Comparison of ENCODE assay signal across 1 cellular context in the genomic region with DNA sequence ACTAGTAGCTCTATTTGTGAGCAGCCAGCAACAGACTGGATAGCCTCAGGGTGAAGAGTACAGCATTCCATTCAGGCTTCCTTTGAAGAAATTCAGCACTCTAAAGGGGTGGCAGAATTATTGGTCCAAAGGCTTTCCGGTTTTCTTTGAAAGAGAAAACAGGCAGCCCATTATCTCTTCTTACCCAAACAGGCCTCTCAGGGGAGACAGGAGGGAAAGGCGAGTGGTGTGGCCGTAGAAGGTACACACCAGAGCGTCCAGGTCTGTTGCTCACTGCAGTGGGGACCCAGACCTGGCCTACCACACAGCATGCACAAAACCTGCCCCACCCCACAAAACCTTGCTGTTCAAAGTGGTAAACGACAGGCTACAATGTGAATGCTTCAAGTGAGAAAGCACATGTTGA.
TF ChIP-seq lines count a peak whose summit lies in the region.

No MANE protein-coding gene starts in this region.

TF ChIP-seq in HepG2, 621 proteins besides CTCF, POLR2A, EP300 and RAD21 (continued from another document and continues in another):
- TF ChIP-seq, protein P1, sequence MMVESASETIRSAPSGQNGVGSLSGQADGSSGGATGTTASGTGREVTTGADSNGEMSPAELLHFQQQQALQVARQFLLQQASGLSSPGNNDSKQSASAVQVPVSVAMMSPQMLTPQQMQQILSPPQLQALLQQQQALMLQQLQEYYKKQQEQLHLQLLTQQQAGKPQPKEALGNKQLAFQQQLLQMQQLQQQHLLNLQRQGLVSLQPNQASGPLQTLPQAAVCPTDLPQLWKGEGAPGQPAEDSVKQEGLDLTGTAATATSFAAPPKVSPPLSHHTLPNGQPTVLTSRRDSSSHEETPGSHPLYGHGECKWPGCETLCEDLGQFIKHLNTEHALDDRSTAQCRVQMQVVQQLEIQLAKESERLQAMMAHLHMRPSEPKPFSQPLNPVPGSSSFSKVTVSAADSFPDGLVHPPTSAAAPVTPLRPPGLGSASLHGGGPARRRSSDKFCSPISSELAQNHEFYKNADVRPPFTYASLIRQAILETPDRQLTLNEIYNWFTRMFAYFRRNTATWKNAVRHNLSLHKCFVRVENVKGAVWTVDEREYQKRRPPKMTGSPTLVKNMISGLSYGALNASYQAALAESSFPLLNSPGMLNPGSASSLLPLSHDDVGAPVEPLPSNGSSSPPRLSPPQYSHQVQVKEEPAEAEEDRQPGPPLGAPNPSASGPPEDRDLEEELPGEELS (CRISPR knock-in tag; IDR thresholded peaks at IDR 0.05): peak; percentile 85
- 0 out of 2 replicates have a peak, but pooled peaks have one; percentile 39 for TF ChIP-seq SATB2 (CRISPR knock-in tag; IDR thresholded peaks at IDR 0.05)
- peak; percentile 30; the same call in 1 of the 2 replicates for TF ChIP-seq ZFY (CRISPR knock-in tag; IDR thresholded peaks at IDR 0.05)
- peak; percentile 56; the same call in 1 of the 2 replicates for TF ChIP-seq ZNF264 (CRISPR knock-in tag; IDR thresholded peaks at IDR 0.05)
- TF ChIP-seq ISL2 (CRISPR knock-in tag; IDR thresholded peaks at IDR 0.05): peak; percentile 91
- peak; percentile 53; the same call in 1 of the 2 replicates for TF ChIP-seq FOXK1 (CRISPR knock-in tag; IDR thresholded peaks at IDR 0.05; ENCODE audit: borderline replicate concordance, low read depth)
- TF ChIP-seq ZNF7 (CRISPR knock-in tag; IDR thresholded peaks at IDR 0.05): peak; percentile 86
- TF ChIP-seq, protein P2, sequence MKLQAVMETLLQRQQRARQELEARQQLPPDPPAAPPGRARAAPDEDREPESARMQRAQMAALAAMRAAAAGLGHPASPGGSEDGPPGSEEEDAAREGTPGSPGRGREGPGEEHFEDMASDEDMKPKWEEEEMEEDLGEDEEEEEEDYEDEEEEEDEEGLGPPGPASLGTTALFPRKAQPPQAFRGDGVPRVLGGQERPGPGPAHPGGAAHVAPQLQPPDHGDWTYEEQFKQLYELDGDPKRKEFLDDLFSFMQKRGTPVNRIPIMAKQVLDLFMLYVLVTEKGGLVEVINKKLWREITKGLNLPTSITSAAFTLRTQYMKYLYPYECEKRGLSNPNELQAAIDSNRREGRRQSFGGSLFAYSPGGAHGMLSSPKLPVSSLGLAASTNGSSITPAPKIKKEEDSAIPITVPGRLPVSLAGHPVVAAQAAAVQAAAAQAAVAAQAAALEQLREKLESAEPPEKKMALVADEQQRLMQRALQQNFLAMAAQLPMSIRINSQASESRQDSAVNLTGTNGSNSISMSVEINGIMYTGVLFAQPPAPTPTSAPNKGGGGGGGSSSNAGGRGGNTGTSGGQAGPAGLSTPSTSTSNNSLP (IDR thresholded peaks at IDR 0.05; ENCODE audit: low read depth, low read length): no peak
- TF ChIP-seq, protein P3, sequence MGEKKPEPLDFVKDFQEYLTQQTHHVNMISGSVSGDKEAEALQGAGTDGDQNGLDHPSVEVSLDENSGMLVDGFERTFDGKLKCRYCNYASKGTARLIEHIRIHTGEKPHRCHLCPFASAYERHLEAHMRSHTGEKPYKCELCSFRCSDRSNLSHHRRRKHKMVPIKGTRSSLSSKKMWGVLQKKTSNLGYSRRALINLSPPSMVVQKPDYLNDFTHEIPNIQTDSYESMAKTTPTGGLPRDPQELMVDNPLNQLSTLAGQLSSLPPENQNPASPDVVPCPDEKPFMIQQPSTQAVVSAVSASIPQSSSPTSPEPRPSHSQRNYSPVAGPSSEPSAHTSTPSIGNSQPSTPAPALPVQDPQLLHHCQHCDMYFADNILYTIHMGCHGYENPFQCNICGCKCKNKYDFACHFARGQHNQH (CRISPR knock-in tag; IDR thresholded peaks at IDR 0.05): peak; percentile 47; the same call in 1 of the 2 replicates
- TF ChIP-seq, protein P4, sequence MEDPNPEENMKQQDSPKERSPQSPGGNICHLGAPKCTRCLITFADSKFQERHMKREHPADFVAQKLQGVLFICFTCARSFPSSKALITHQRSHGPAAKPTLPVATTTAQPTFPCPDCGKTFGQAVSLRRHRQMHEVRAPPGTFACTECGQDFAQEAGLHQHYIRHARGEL (CRISPR knock-in tag; IDR thresholded peaks at IDR 0.05): no peak
- TF ChIP-seq ZNF501 (CRISPR knock-in tag; IDR thresholded peaks at IDR 0.05): 0 out of 2 replicates have a peak, but pooled peaks have one; percentile 42
- peak; percentile 76 for TF ChIP-seq RXRB (CRISPR knock-in tag; IDR thresholded peaks at IDR 0.05; ENCODE audit: borderline replicate concordance)
- TF ChIP-seq, protein P5, sequence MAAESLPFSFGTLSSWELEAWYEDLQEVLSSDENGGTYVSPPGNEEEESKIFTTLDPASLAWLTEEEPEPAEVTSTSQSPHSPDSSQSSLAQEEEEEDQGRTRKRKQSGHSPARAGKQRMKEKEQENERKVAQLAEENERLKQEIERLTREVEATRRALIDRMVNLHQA (CRISPR knock-in tag; IDR thresholded peaks at IDR 0.05): no peak
- TF ChIP-seq ZNF792 (CRISPR knock-in tag; IDR thresholded peaks at IDR 0.05): peak; percentile 64; the same call in 1 of the 2 replicates
- no peak for TF ChIP-seq AKAP8 (CRISPR knock-in tag; IDR thresholded peaks at IDR 0.05)
- TF ChIP-seq, protein P6, sequence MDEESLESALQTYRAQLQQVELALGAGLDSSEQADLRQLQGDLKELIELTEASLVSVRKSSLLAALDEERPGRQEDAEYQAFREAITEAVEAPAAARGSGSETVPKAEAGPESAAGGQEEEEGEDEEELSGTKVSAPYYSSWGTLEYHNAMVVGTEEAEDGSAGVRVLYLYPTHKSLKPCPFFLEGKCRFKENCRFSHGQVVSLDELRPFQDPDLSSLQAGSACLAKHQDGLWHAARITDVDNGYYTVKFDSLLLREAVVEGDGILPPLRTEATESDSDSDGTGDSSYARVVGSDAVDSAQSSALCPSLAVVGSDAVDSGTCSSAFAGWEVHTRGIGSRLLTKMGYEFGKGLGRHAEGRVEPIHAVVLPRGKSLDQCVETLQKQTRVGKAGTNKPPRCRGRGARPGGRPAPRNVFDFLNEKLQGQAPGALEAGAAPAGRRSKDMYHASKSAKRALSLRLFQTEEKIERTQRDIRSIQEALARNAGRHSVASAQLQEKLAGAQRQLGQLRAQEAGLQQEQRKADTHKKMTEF (CRISPR knock-in tag; IDR thresholded peaks at IDR 0.05): peak; percentile 53; the same call in 1 of the 2 replicates
- TF ChIP-seq SIN3B (IDR thresholded peaks at IDR 0.05; ENCODE audit: low read length): no peak
- TF ChIP-seq, protein P7, sequence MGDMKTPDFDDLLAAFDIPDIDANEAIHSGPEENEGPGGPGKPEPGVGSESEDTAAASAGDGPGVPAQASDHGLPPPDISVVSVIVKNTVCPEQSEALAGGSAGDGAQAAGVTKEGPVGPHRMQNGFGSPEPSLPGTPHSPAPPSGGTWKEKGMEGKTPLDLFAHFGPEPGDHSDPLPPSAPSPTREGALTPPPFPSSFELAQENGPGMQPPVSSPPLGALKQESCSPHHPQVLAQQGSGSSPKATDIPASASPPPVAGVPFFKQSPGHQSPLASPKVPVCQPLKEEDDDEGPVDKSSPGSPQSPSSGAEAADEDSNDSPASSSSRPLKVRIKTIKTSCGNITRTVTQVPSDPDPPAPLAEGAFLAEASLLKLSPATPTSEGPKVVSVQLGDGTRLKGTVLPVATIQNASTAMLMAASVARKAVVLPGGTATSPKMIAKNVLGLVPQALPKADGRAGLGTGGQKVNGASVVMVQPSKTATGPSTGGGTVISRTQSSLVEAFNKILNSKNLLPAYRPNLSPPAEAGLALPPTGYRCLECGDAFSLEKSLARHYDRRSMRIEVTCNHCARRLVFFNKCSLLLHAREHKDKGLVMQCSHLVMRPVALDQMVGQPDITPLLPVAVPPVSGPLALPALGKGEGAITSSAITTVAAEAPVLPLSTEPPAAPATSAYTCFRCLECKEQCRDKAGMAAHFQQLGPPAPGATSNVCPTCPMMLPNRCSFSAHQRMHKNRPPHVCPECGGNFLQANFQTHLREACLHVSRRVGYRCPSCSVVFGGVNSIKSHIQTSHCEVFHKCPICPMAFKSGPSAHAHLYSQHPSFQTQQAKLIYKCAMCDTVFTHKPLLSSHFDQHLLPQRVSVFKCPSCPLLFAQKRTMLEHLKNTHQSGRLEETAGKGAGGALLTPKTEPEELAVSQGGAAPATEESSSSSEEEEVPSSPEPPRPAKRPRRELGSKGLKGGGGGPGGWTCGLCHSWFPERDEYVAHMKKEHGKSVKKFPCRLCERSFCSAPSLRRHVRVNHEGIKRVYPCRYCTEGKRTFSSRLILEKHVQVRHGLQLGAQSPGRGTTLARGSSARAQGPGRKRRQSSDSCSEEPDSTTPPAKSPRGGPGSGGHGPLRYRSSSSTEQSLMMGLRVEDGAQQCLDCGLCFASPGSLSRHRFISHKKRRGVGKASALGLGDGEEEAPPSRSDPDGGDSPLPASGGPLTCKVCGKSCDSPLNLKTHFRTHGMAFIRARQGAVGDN (CRISPR knock-in tag; IDR thresholded peaks at IDR 0.05): peak; percentile 38; the same call in 1 of the 2 replicates
- peak; percentile 77; the same call in 1 of the 2 replicates for TF ChIP-seq RXRA (CRISPR knock-in tag; IDR thresholded peaks at IDR 0.05)
- TF ChIP-seq ZNF720 (CRISPR knock-in tag; IDR thresholded peaks at IDR 0.05): no peak
- TF ChIP-seq ZSCAN20 (CRISPR knock-in tag; IDR thresholded peaks at IDR 0.05; ENCODE audit: borderline replicate concordance): 0 out of 2 replicates have a peak, but pooled peaks have one; percentile 48
- TF ChIP-seq ATM (IDR thresholded peaks at IDR 0.05; ENCODE audit: borderline replicate concordance): no peak
- no peak for TF ChIP-seq RORA (CRISPR knock-in tag; IDR thresholded peaks at IDR 0.05)
- TF ChIP-seq TEAD3 (CRISPR knock-in tag; optimal IDR thresholded peaks at IDR 0.05; ENCODE audit: borderline replicate concordance): peak; percentile 84
- TF ChIP-seq ETV5 (CRISPR knock-in tag; IDR thresholded peaks at IDR 0.05; ENCODE audit: borderline replicate concordance): peak; percentile 90
- TF ChIP-seq KLF13 (CRISPR knock-in tag; IDR thresholded peaks at IDR 0.05): no peak
- TF ChIP-seq ZNF180 (CRISPR knock-in tag; IDR thresholded peaks at IDR 0.05; ENCODE audit: borderline replicate concordance, low read depth): peak; percentile 68; the same call in 1 of the 2 replicates
- TF ChIP-seq, protein P8, sequence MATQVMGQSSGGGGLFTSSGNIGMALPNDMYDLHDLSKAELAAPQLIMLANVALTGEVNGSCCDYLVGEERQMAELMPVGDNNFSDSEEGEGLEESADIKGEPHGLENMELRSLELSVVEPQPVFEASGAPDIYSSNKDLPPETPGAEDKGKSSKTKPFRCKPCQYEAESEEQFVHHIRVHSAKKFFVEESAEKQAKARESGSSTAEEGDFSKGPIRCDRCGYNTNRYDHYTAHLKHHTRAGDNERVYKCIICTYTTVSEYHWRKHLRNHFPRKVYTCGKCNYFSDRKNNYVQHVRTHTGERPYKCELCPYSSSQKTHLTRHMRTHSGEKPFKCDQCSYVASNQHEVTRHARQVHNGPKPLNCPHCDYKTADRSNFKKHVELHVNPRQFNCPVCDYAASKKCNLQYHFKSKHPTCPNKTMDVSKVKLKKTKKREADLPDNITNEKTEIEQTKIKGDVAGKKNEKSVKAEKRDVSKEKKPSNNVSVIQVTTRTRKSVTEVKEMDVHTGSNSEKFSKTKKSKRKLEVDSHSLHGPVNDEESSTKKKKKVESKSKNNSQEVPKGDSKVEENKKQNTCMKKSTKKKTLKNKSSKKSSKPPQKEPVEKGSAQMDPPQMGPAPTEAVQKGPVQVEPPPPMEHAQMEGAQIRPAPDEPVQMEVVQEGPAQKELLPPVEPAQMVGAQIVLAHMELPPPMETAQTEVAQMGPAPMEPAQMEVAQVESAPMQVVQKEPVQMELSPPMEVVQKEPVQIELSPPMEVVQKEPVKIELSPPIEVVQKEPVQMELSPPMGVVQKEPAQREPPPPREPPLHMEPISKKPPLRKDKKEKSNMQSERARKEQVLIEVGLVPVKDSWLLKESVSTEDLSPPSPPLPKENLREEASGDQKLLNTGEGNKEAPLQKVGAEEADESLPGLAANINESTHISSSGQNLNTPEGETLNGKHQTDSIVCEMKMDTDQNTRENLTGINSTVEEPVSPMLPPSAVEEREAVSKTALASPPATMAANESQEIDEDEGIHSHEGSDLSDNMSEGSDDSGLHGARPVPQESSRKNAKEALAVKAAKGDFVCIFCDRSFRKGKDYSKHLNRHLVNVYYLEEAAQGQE (IDR thresholded peaks at IDR 0.05; ENCODE audit: borderline replicate concordance in 1 of 2, low read depth in 1 of 2, low read length in 2 of 2): 0 out of 4 replicates have a peak, but pooled peaks of 1 of the 2 experiments have one; percentile 65
- TF ChIP-seq, protein P9, sequence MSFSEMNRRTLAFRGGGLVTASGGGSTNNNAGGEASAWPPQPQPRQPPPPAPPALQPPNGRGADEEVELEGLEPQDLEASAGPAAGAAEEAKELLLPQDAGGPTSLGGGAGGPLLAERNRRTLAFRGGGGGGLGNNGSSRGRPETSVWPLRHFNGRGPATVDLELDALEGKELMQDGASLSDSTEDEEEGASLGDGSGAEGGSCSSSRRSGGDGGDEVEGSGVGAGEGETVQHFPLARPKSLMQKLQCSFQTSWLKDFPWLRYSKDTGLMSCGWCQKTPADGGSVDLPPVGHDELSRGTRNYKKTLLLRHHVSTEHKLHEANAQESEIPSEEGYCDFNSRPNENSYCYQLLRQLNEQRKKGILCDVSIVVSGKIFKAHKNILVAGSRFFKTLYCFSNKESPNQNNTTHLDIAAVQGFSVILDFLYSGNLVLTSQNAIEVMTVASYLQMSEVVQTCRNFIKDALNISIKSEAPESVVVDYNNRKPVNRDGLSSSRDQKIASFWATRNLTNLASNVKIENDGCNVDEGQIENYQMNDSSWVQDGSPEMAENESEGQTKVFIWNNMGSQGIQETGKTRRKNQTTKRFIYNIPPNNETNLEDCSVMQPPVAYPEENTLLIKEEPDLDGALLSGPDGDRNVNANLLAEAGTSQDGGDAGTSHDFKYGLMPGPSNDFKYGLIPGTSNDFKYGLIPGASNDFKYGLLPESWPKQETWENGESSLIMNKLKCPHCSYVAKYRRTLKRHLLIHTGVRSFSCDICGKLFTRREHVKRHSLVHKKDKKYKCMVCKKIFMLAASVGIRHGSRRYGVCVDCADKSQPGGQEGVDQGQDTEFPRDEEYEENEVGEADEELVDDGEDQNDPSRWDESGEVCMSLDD (CRISPR knock-in tag; IDR thresholded peaks at IDR 0.05; ENCODE audit: borderline replicate concordance): peak; percentile 27; the same call in 1 of the 2 replicates
- TF ChIP-seq ZNF768 (CRISPR knock-in tag; IDR thresholded peaks at IDR 0.05): peak; percentile 40; the same call in 1 of the 2 replicates
- TF ChIP-seq ZNF124 (CRISPR knock-in tag; IDR thresholded peaks at IDR 0.05): 0 out of 2 replicates have a peak, but pooled peaks have one; percentile 42
- TF ChIP-seq HDAC1 (CRISPR knock-in tag; IDR thresholded peaks at IDR 0.05): peak; percentile 79
- TF ChIP-seq ZBTB7B (CRISPR knock-in tag; IDR thresholded peaks at IDR 0.05): peak; percentile 52; the same call in 1 of the 2 replicates
- TF ChIP-seq MED1 (CRISPR knock-in tag; IDR thresholded peaks at IDR 0.05): peak; percentile 74
- 0 out of 2 replicates have a peak, but pooled peaks have one; percentile 27 for TF ChIP-seq DPF2 (CRISPR knock-in tag; IDR thresholded peaks at IDR 0.05; ENCODE audit: borderline replicate concordance, low read depth)
- TF ChIP-seq HHEX (CRISPR knock-in tag; IDR thresholded peaks at IDR 0.05): no peak; the same call in 1 of the 2 replicates
- TF ChIP-seq HMG20A (CRISPR knock-in tag; IDR thresholded peaks at IDR 0.05; ENCODE audit: borderline replicate concordance): peak; percentile 83
- no peak for TF ChIP-seq EHMT2 (IDR thresholded peaks at IDR 0.05; ENCODE audit: borderline replicate concordance, low read depth, low read length)
- TF ChIP-seq NFIC (IDR thresholded peaks at IDR 0.05; ENCODE audit: low read length): peak; percentile 72; the same call in 1 of the 2 replicates
- peak; percentile 93 for TF ChIP-seq RARA (CRISPR knock-in tag; IDR thresholded peaks at IDR 0.05)
- TF ChIP-seq TCF7 (IDR thresholded peaks at IDR 0.05; ENCODE audit: low read depth): peak; percentile 85
- TF ChIP-seq FOXM1 (CRISPR knock-in tag; IDR thresholded peaks at IDR 0.05): no peak
- peak; percentile 19; the same call in 1 of the 2 replicates for TF ChIP-seq ZNF331 (CRISPR knock-in tag; IDR thresholded peaks at IDR 0.05)
- no peak for TF ChIP-seq RBFOX2 (IDR thresholded peaks at IDR 0.05; ENCODE audit: low read depth, low read length)
- TF ChIP-seq GATAD2A (CRISPR knock-in tag; IDR thresholded peaks at IDR 0.05): peak; percentile 73
